16 cellular contexts compared by ENCODE assay signal in genomic region chr2:46958431-46959017, GRCh38. TPM values are rescaled to one million over a fixed set of nuclear protein-coding genes. Genes with fewer than 3 reads are reported as not detected.
DNase-seq lines count a peak whose midpoint lies in the region; ATAC-seq, FAIRE-seq and TF ChIP-seq lines count a peak whose summit lies in the region.
"Had no signal": no experiment of that assay in that cellular context is flagged by ENCODE, and none has a peak within 500 bp of the region (broad histone marks: within the 10 kb centered on the region; RNA-seq: fewer than 3 reads in every experiment).

No MANE protein-coding gene starts in this region.

- H4K8ac ChIP-seq in neuronal stem cell (ENCODE audit: low read depth, low read length) = peak overlapping the region; percentile 52

- H3K4me3 Mint-ChIP-seq in activated T-cell treated with anti-CD3 and anti-CD28 coated beads, Interleukin-2, amount 50 U/mL, for 24 hours = no peak overlapping the region
- H3K4me3 Mint-ChIP-seq: CD4-positive, alpha-beta T cell had no signal

- no peak overlapping the region for H2BK15ac ChIP-seq in neuronal stem cell (ENCODE audit: low read length)

- peaks cover 90% of the 10 kb centered on the region for H3K36me3 Mint-ChIP-seq in activated T-cell treated with anti-CD3 and anti-CD28 coated beads, Interleukin-2, amount 50 U/mL, for 24 hours (ENCODE audit: low read depth)

- peaks cover 4% of the 10 kb centered on the region for H3K4me1 Mint-ChIP-seq in activated T-cell treated with anti-CD3 and anti-CD28 coated beads, Interleukin-2, amount 50 U/mL, for 24 hours (ENCODE audit: low read depth)

- H3K27me3 Mint-ChIP-seq in activated T-cell treated with anti-CD3 and anti-CD28 coated beads, Interleukin-2, amount 50 U/mL, for 24 hours = no peaks in the 10 kb centered on the region
- H3K27me3 Mint-ChIP-seq: CD4-positive, alpha-beta T cell had no signal

- ATAC-seq in right lobe of liver = no peak
- no peak for ATAC-seq in HG03354 (IDR thresholded peaks at IDR 0.05; ENCODE audit: poor library complexity, severe bottlenecking, unreplicated experiment)
- ATAC-seq: GM12878 had no signal

- H2BK120ac ChIP-seq in neuronal stem cell (ENCODE audit: low read depth, low read length) = no peak overlapping the region

- no peaks in the 10 kb centered on the region for H3K9me3 ChIP-seq in neuronal stem cell (replicated peaks in 1 of 2; ENCODE audit: control insufficient read depth in 2 of 2, insufficient read depth in 1 of 2, low read depth in 1 of 2, low read length in 2 of 2)
- H3K9me3 ChIP-seq in thyroid gland = no peaks in the 10 kb centered on the region
- no peaks in the 10 kb centered on the region for H3K9me3 ChIP-seq in right lobe of liver
- H3K9me3 ChIP-seq: HAP-1 had no signal

- H3K9me3 Mint-ChIP-seq in activated T-cell treated with anti-CD3 and anti-CD28 coated beads, Interleukin-2, amount 50 U/mL, for 24 hours = no peaks in the 10 kb centered on the region
- H3K9me3 Mint-ChIP-seq: CD4-positive, alpha-beta T cell had no signal

- H3K36me3 ChIP-seq in bronchial epithelial cell (ENCODE audit: control insufficient read depth, insufficient read depth, low read length) = peaks cover 17% of the 10 kb centered on the region
- H3K36me3 ChIP-seq in neuronal stem cell (replicated peaks in 1 of 2; ENCODE audit: control insufficient read depth in 2 of 2, insufficient read depth in 2 of 2, low read length in 2 of 2) = peaks cover 19 to 33% of the 10 kb centered on the region in 2 donors
- peaks cover 8 to 17% of the 10 kb centered on the region in 2 donors for H3K36me3 ChIP-seq in thyroid gland
- H3K36me3 ChIP-seq in right lobe of liver = peaks cover 0 to 7% (median 0%) of the 10 kb centered on the region in 4 donors
- H3K36me3 ChIP-seq: HAP-1 had no signal

- intact Hi-C loops in thyroid gland (cut with DNase I) (no loop called here), right lobe of liver (cut with DNase I) (no loop called here)

- H3K4me3 ChIP-seq in bronchial epithelial cell (ENCODE audit: low read depth, low read length) (no peak overlapping the region), neuronal stem cell (ENCODE audit: low read length in 2 of 2) (no peak overlapping the region), thyroid gland (replicated peaks in 1 of 3) (no peak overlapping the region), right lobe of liver (no peak overlapping the region)
- H3K4me3 ChIP-seq: GM12878, HAP-1 had no signal

- no peak for TF ChIP-seq POLR2A in thyroid gland (IDR thresholded peaks at IDR 0.05)
- TF ChIP-seq POLR2A in right lobe of liver (IDR thresholded peaks at IDR 0.05) = no peak

- H3K4ac ChIP-seq in neuronal stem cell (ENCODE audit: low read length) = no peak overlapping the region

- no peak overlapping the region for H3K14ac ChIP-seq in neuronal stem cell (ENCODE audit: low read length)

- H3K27me3 ChIP-seq in bronchial epithelial cell (ENCODE audit: control insufficient read depth, insufficient read depth, low read length) (no peaks in the 10 kb centered on the region), neuronal stem cell (ENCODE audit: control insufficient read depth in 3 of 3, insufficient read depth in 3 of 3, low read depth in 1 of 3, low read length in 3 of 3) (no peaks in the 10 kb centered on the region), thyroid gland (no peaks in the 10 kb centered on the region), right lobe of liver (no peaks in the 10 kb centered on the region)

- no peak overlapping the region for H3K4me2 ChIP-seq in neuronal stem cell (ENCODE audit: insufficient read depth, low read length, poor library complexity, severe bottlenecking)

- no peak overlapping the region for H3K18ac ChIP-seq in neuronal stem cell (ENCODE audit: low read length)

- H2AFZ ChIP-seq in neuronal stem cell (ENCODE audit: low read length) = no peak overlapping the region

- no peaks in the 10 kb centered on the region for H3K79me1 ChIP-seq in neuronal stem cell (ENCODE audit: low read depth, low read length)

- no peak overlapping the region for H2BK12ac ChIP-seq in neuronal stem cell (ENCODE audit: low read length)

- H4K91ac ChIP-seq in neuronal stem cell (ENCODE audit: low read depth, low read length, poor library complexity) = peak overlapping the region; percentile 7

- TF ChIP-seq CTCF in bronchial epithelial cell (IDR thresholded peaks at IDR 0.05; ENCODE audit: insufficient read depth, low read length, severe bottlenecking) = no peak
- TF ChIP-seq CTCF in thyroid gland (IDR thresholded peaks at IDR 0.05) = no peak
- TF ChIP-seq CTCF in right lobe of liver (IDR thresholded peaks at IDR 0.05) = no peak

- peak overlapping the region; percentile 78 for H3K9ac ChIP-seq in neuronal stem cell (ENCODE audit: low read depth, low read length, poor library complexity)

- no peak overlapping the region for H2BK5ac ChIP-seq in neuronal stem cell (ENCODE audit: low read length)

- no peak overlapping the region for H2AK5ac ChIP-seq in neuronal stem cell (ENCODE audit: low read depth, low read length)

- H3K4me1 ChIP-seq in neuronal stem cell (ENCODE audit: control insufficient read depth in 2 of 2, insufficient read depth in 1 of 2, low read depth in 1 of 2, low read length in 2 of 2) (peaks cover 5 to 18% of the 10 kb centered on the region in 2 donors), thyroid gland (peaks cover 54 to 68% of the 10 kb centered on the region in 2 donors), right lobe of liver (peaks cover 0 to 40% (median 19%) of the 10 kb centered on the region in 4 donors)
- H3K4me1 ChIP-seq: HAP-1 had no signal

- peak overlapping the region; percentile 81 for H3K23ac ChIP-seq in neuronal stem cell (ENCODE audit: low read depth, low read length, poor library complexity)

- no peak overlapping the region for H3K27ac ChIP-seq in neuronal stem cell (replicated peaks; ENCODE audit: low read length)
- H3K27ac ChIP-seq in thyroid gland = peak overlapping the region; percentile 68 to 85 (median 80)
- no peak overlapping the region for H3K27ac ChIP-seq in right lobe of liver
- H3K27ac ChIP-seq: 22Rv1, HL-60 had no signal

- peak; percentile 92 for FAIRE-seq in bronchial epithelial cell (lab: Jason Lieb, UNC)
- FAIRE-seq: GM12878, H1 had no signal

- WGBS in neuronal stem cell (ENCODE audit: extremely low coverage in 2 of 2, insufficient read length in 2 of 2, insufficient replicate concordance in 1 of 2), 2 donors = no CpG with 5 or more reads among the region's 17 CpGs
- WGBS in thyroid gland, 2 donors = 90 to 95% methylated on average over 15 to 17 of the region's 17 CpGs
- 100% methylated on average over 7 of the region's 17 CpGs for WGBS in right lobe of liver (ENCODE audit: insufficient coverage, low coverage, low lambda C conversion rate, missing lambda C conversion rate)

- H3K27ac Mint-ChIP-seq in activated T-cell treated with anti-CD3 and anti-CD28 coated beads, Interleukin-2, amount 50 U/mL, for 24 hours = peak overlapping the region; percentile 15
- H3K27ac Mint-ChIP-seq: CD4-positive, alpha-beta T cell had no signal

- DNase-seq in activated T-cell treated with anti-CD3 and anti-CD28 coated beads, Interleukin-2, amount 50 U/mL, for 24 hours = no peak
- no peak for DNase-seq in activated T-cell treated with anti-CD3 and anti-CD28 coated beads for 4 hours
- DNase-seq in bronchial epithelial cell (ENCODE audit: low read depth) = no peak
- DNase-seq in neuronal stem cell (ENCODE audit: low spot score) = no peak
- no peak for DNase-seq in thyroid gland
- DNase-seq in right lobe of liver = no peak
- DNase-seq in activated CD8-positive, alpha-beta memory T cell treated with anti-CD3 and anti-CD28 coated beads, Interleukin-2, amount 50 U/mL, for 48 hours = no peak
- DNase-seq: Calu3; CD4-positive, alpha-beta T cell; DMS79 had no signal

RNA-seq across cellular contexts. Expression of gene TTC7A, which starts 17.5 kb away (rescaled TPM):
- total RNA-seq in bronchial epithelial cell = 12.3 and 16.1 TPM in 2 replicates
- 12.6 TPM for polyA plus RNA-seq in neuronal stem cell (2013, experiment 1 of 2)
- 12.6 TPM for polyA plus RNA-seq in neuronal stem cell (2013, experiment 2 of 2)
- 10 to 100 TPM; 27.5 to 46.8 (median 39.5) TPM for total RNA-seq in thyroid gland
- 10 to 100 TPM in 2 of 6 experiments, 1 to 10 TPM in 4; 7.6 to 15.5 (median 9.8) TPM for total RNA-seq in right lobe of liver

RNA-seq across cellular contexts. Expression of gene MCFD2, which starts 42.9 kb away (rescaled TPM):
- 71.9 and 105 TPM in 2 replicates for total RNA-seq in bronchial epithelial cell
- polyA plus RNA-seq in neuronal stem cell (2013, experiment 1 of 2) = 56.7 TPM
- 57.6 TPM for polyA plus RNA-seq in neuronal stem cell (2013, experiment 2 of 2)
- total RNA-seq in thyroid gland = 100 to 1,000 TPM; 131 to 223 (median 169) TPM
- 100 to 1,000 TPM in 3 of 6 experiments, 10 to 100 TPM in 3; 85.0 to 147 (median 99.2) TPM for total RNA-seq in right lobe of liver

Comparison
In these comparisons a context has a peak if more than half of its experiments do, and no peak if none do; other contexts are left out.
1. H3K27ac ChIP-seq: peak in thyroid gland (3 of 3); none in neuronal stem cell (single experiment) and right lobe of liver (0 of 3).